ENCODE assay signal across 9 cellular contexts in genomic region chr6:110341671-110342304, GRCh38. TPM values are rescaled to one million over a fixed set of nuclear protein-coding genes. Genes with fewer than 3 reads are reported as not detected.
DNase-seq lines count a peak whose midpoint lies in the region; ATAC-seq, FAIRE-seq and TF ChIP-seq lines count a peak whose summit lies in the region.
"Had no signal": no experiment of that assay in that cellular context is flagged by ENCODE, and none has a peak within 500 bp of the region (broad histone marks: within the 10 kb centered on the region; RNA-seq: fewer than 3 reads in every experiment).

No MANE protein-coding gene starts in this region.

- CTCF ChIA-PET in A549 (lab: Yijun Ruan, JAX): interaction anchor here (0.9 to 1.6 kb wide), 5 partner anchors 12 to 167 kb away, joined by 3 to 7 read pairs (median 4); no protein-coding TSS in a partner anchor

- no peak; the same call in 2 of the 3 replicates for TF ChIP-seq CTCF in A549 (IDR thresholded peaks at IDR 0.05)
- peak; percentile 16 for TF ChIP-seq CTCF in GM20000 (IDR thresholded peaks at IDR 0.05; ENCODE audit: extremely low read depth, missing control alignments)

- intact Hi-C loops in activated T-helper 2 cell treated with anti-CD3 and anti-CD28 coated beads, Interferon-gamma antibody, Interleukin-2, Interleukin-4, amounts not matched to agents 10 μg/mL and 5 μg/mL and 100 μg/mL, durations not matched to agents 14 hours and 24 hours and 36 hours (cut with micrococcal nuclease): no loop called here

- no peaks in the 10 kb centered on the region for H3K9me3 Mint-ChIP-seq in activated T-helper 2 cell treated with anti-CD3 and anti-CD28 coated beads, Interferon-gamma antibody, Interleukin-2, Interleukin-4, amounts not matched to agents 10 μg/mL and 5 μg/mL and 100 μg/mL, durations not matched to agents 14 hours and 24 hours and 36 hours
- H3K9me3 Mint-ChIP-seq in activated T-cell treated with anti-CD3 and anti-CD28 coated beads, Interleukin-2, amount 50 U/mL, for 24 hours: no peaks in the 10 kb centered on the region

- TF ChIP-seq RAD21 in A549 (conservative IDR thresholded peaks at IDR 0.05 in 1 of 2, IDR thresholded peaks at IDR 0.05 in 1 of 2): peak in 1 of 2 experiments; percentile 33; a peak in 1 of 5 replicates

- H3K4me3 ChIP-seq in A549: no peak overlapping the region

- H3K4me1 Mint-ChIP-seq in activated T-helper 2 cell treated with anti-CD3 and anti-CD28 coated beads, Interferon-gamma antibody, Interleukin-2, Interleukin-4, amounts not matched to agents 10 μg/mL and 5 μg/mL and 100 μg/mL, durations not matched to agents 14 hours and 24 hours and 36 hours (ENCODE audit: low read depth): no peaks in the 10 kb centered on the region
- H3K4me1 Mint-ChIP-seq in activated T-cell treated with anti-CD3 and anti-CD28 coated beads, Interleukin-2, amount 50 U/mL, for 24 hours (ENCODE audit: low read depth): no peaks in the 10 kb centered on the region

- no peak for FAIRE-seq in A549 (lab: Jason Lieb, UNC)

- no peak for TF ChIP-seq POLR2A in A549 (IDR thresholded peaks at IDR 0.05; ENCODE audit: low read length)

- no peak for TF ChIP-seq EP300 in A549 (IDR thresholded peaks at IDR 0.05)

- no peaks in the 10 kb centered on the region for H3K36me3 Mint-ChIP-seq in activated T-helper 2 cell treated with anti-CD3 and anti-CD28 coated beads, Interferon-gamma antibody, Interleukin-2, Interleukin-4, amounts not matched to agents 10 μg/mL and 5 μg/mL and 100 μg/mL, durations not matched to agents 14 hours and 24 hours and 36 hours (ENCODE audit: low read depth)
- no peaks in the 10 kb centered on the region for H3K36me3 Mint-ChIP-seq in activated T-cell treated with anti-CD3 and anti-CD28 coated beads, Interleukin-2, amount 50 U/mL, for 24 hours (ENCODE audit: low read depth)

- H3K27me3 Mint-ChIP-seq in activated T-helper 2 cell treated with anti-CD3 and anti-CD28 coated beads, Interferon-gamma antibody, Interleukin-2, Interleukin-4, amounts not matched to agents 10 μg/mL and 5 μg/mL and 100 μg/mL, durations not matched to agents 14 hours and 24 hours and 36 hours (ENCODE audit: low read depth): peaks cover 29% of the 10 kb centered on the region
- H3K27me3 Mint-ChIP-seq in activated T-cell treated with anti-CD3 and anti-CD28 coated beads, Interleukin-2, amount 50 U/mL, for 24 hours: peaks cover 7% of the 10 kb centered on the region

- no peaks in the 10 kb centered on the region for H3K4me1 ChIP-seq in A549

- POLR2A ChIA-PET in A549 (lab: Yijun Ruan, JAX): interaction anchor here (0.6 kb wide), 1 partner anchor 844 kb away, joined by 3 read pairs; no protein-coding TSS in a partner anchor

- no peak overlapping the region for H3K4me3 Mint-ChIP-seq in activated T-helper 2 cell treated with anti-CD3 and anti-CD28 coated beads, Interferon-gamma antibody, Interleukin-2, Interleukin-4, amounts not matched to agents 10 μg/mL and 5 μg/mL and 100 μg/mL, durations not matched to agents 14 hours and 24 hours and 36 hours (ENCODE audit: low read depth)
- no peak overlapping the region for H3K4me3 Mint-ChIP-seq in activated T-cell treated with anti-CD3 and anti-CD28 coated beads, Interleukin-2, amount 50 U/mL, for 24 hours

- no peaks in the 10 kb centered on the region for H3K9me3 ChIP-seq in A549

- ATAC-seq in A549 (peak; percentile 86 to 91), GM19328 (IDR thresholded peaks at IDR 0.05; ENCODE audit: unreplicated experiment) (no peak)

- H3K27ac Mint-ChIP-seq in activated T-helper 2 cell treated with anti-CD3 and anti-CD28 coated beads, Interferon-gamma antibody, Interleukin-2, Interleukin-4, amounts not matched to agents 10 μg/mL and 5 μg/mL and 100 μg/mL, durations not matched to agents 14 hours and 24 hours and 36 hours: no peak overlapping the region
- H3K27ac Mint-ChIP-seq in activated T-cell treated with anti-CD3 and anti-CD28 coated beads, Interleukin-2, amount 50 U/mL, for 24 hours: no peak overlapping the region

- DNase-seq in A549 (ENCODE audit: low read depth in 1 of 2, low spot score in 1 of 2) (peak; percentile 9 to 28), GM20000 (ENCODE audit: low spot score) (no peak), SW480 (ENCODE audit: low spot score) (peak; percentile 3), iPS-NIHi7 (ENCODE audit: extremely low spot score) (peak; percentile 74)
- no peak for DNase-seq in activated T-helper 2 cell treated with anti-CD3 and anti-CD28 coated beads, Interferon-gamma antibody, Interleukin-2, Interleukin-4, amounts not matched to agents 10 μg/mL and 5 μg/mL and 100 μg/mL, durations not matched to agents 14 hours and 24 hours and 36 hours (ENCODE audit: low spot score)
- DNase-seq in activated T-cell treated with anti-CD3 and anti-CD28 coated beads, Interleukin-2, amount 50 U/mL, for 24 hours: no peak
- DNase-seq in activated CD4-positive, alpha-beta T cell treated with anti-CD3 and anti-CD28 coated beads for 1 hour: no peak
- DNase-seq: head of caudate nucleus had no signal

- WGBS in A549 (ENCODE audit: missing lambda C conversion rate): 33% methylated on average over 6 of the region's 7 CpGs

- no peak overlapping the region for H3K4me2 ChIP-seq in A549

- H3K27ac ChIP-seq in A549: no peak overlapping the region

TF ChIP-seq in A549, 52 proteins besides CTCF, POLR2A, EP300 and RAD21:
- TF ChIP-seq HES2 (IDR thresholded peaks at IDR 0.05): no peak

RNA-seq across cellular contexts. Expression of gene METTL24, which starts 16.4 kb away (rescaled TPM):
- not detected in 2 replicates for polyA plus RNA-seq in A549 (2011; rRNA removed)
- not detected in 2 replicates for polyA plus RNA-seq in A549 (2012; cell fraction: cytosol; rRNA removed)
- polyA plus RNA-seq in A549 (2012; cell fraction: nucleus; rRNA removed): not detected in 2 replicates
- polyA plus RNA-seq in A549 (2017; fragmentation: RNase III; extraction: RNeasy Plus Mini Kit Qiagen cat#74134 plus additional on column Dnase treatment): not detected in 3 replicates
- polyA minus RNA-seq in A549 (2011; rRNA and poly(A)+ RNA removed): not detected in 2 replicates
- not detected in 2 replicates for total RNA-seq in activated T-helper 2 cell treated with anti-CD3 and anti-CD28 coated beads, Interferon-gamma antibody, Interleukin-2, Interleukin-4, amounts not matched to agents 10 μg/mL and 5 μg/mL and 100 μg/mL, durations not matched to agents 14 hours and 24 hours and 36 hours

Comparison
In these comparisons a context has a peak if more than half of its experiments do, and no peak if none do; other contexts are left out.
1. DNase-seq: peak in A549 (2 of 2), SW480 (single experiment) and iPS-NIHi7 (single experiment); none in GM20000 (single experiment), activated T-helper 2 cell treated with anti-CD3 and anti-CD28 coated beads, Interferon-gamma antibody, Interleukin-2, Interleukin-4, amounts not matched to agents 10 μg/mL and 5 μg/mL and 100 μg/mL, durations not matched to agents 14 hours and 24 hours and 36 hours (single experiment), activated T-cell treated with anti-CD3 and anti-CD28 coated beads, Interleukin-2, amount 50 U/mL, for 24 hours (single experiment) and activated CD4-positive, alpha-beta T cell treated with anti-CD3 and anti-CD28 coated beads for 1 hour (single experiment).